ENCODE assay signal across 17 cellular contexts in genomic region chr7:17849504-17849903, GRCh38.
DNase-seq lines count a peak whose midpoint lies in the region; ATAC-seq and TF ChIP-seq lines count a peak whose summit lies in the region.
"Had no signal": no experiment of that assay in that cellular context is flagged by ENCODE, and none has a peak within 500 bp of the region (broad histone marks: within the 10 kb centered on the region; RNA-seq: fewer than 3 reads in every experiment).

No MANE protein-coding gene starts in this region.

- H3K4me3 ChIP-seq in astrocyte of the cerebellum (ENCODE audit: low read depth, low read length) (no peak overlapping the region), kidney epithelial cell (ENCODE audit: low read depth, low read length) (no peak overlapping the region)
- H3K4me3 ChIP-seq: psoas muscle had no signal

- ATAC-seq in GM21786 (IDR thresholded peaks at IDR 0.05; ENCODE audit: unreplicated experiment) = no peak
- no peak for ATAC-seq in GM21717 (IDR thresholded peaks at IDR 0.05; ENCODE audit: unreplicated experiment)
- ATAC-seq: activated CD4-positive, CD25-positive, alpha-beta regulatory T cell treated with anti-CD3 and anti-CD28 coated beads, Interleukin-2, amount 50 U/mL, for 24 hours; activated naive CD4-positive, alpha-beta T cell treated with anti-CD3 and anti-CD28 coated beads, Interleukin-2, amount 50 U/mL, for 72 hours; psoas muscle had no signal

- no peaks in the 10 kb centered on the region for H3K27me3 ChIP-seq in kidney epithelial cell (ENCODE audit: control insufficient read depth, insufficient read depth, low read length)

- TF ChIP-seq CTCF in astrocyte of the cerebellum (IDR thresholded peaks at IDR 0.05; ENCODE audit: low read depth, low read length, missing control alignments) (no peak), kidney epithelial cell (IDR thresholded peaks at IDR 0.05; ENCODE audit: insufficient read depth, low read length, poor library complexity, severe bottlenecking) (no peak)

- DNase-seq in A172 (ENCODE audit: low spot score) (peak; percentile 23), HS-27A (ENCODE audit: low read depth) (peak; percentile 19), astrocyte of the cerebellum (ENCODE audit: low read depth) (peak; percentile 31), kidney epithelial cell (ENCODE audit: low read depth) (peak; percentile 37), epidermal melanocyte (ENCODE audit: insufficient read length, low spot score) (no peak), superior temporal gyrus (ENCODE audit: extremely low spot score) (no peak)
- DNase-seq: head of caudate nucleus, MM.1S, NCI-H2029, NCI-H82, psoas muscle, RPMI8226, substantia nigra had no signal

- in situ Hi-C loops in astrocyte of the cerebellum (cut with HindIII; ENCODE audit: low sequenced_read_pairs) = no loop called here

- no peaks in the 10 kb centered on the region for H3K36me3 ChIP-seq in kidney epithelial cell (ENCODE audit: control insufficient read depth, insufficient read depth, low read length)

Comparison
In these comparisons a context has a peak if more than half of its experiments do, and no peak if none do; other contexts are left out.
1. DNase-seq: peak in A172 (single experiment), HS-27A (single experiment), astrocyte of the cerebellum (single experiment) and kidney epithelial cell (single experiment); none in epidermal melanocyte (single experiment) and superior temporal gyrus (single experiment).